23 cellular contexts compared by ENCODE assay signal in the genomic region with DNA sequence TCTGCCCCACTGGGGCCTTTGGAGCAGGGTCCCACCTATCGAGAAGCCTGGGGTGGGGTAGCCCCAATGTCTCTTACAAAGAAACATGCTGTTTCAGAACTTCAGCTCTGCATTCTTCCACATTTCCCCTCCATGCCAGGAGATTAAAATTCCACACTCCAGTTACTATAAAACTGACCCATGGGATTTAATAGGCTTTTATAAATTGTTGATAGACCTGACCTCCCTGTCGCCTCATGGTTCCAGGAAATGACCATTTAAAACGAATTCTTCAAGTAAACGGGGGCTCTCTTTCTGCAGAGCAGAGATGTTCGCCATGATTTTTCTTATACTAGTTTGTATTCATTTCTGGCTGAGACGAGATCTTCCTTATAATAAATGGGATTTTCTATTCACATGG. TPM values are rescaled to one million over a fixed set of nuclear protein-coding genes. Genes with fewer than 3 reads are reported as not detected.
DNase-seq lines count a peak whose midpoint lies in the region; ATAC-seq and TF ChIP-seq lines count a peak whose summit lies in the region.
"Had no signal": no experiment of that assay in that cellular context is flagged by ENCODE, and none has a peak within 500 bp of the region (broad histone marks: within the 10 kb centered on the region; RNA-seq: fewer than 3 reads in every experiment).

No MANE protein-coding gene starts in this region.

- H3K27ac ChIP-seq in colonic mucosa, result peak overlapping the region; percentile 9
- H3K27ac ChIP-seq in tibial artery, result peak overlapping the region; percentile 20 to 44
- H3K27ac ChIP-seq in foreskin keratinocyte, result no peak overlapping the region
- H3K27ac ChIP-seq in endodermal cell (ENCODE audit: low read depth, low read length), result no peak overlapping the region
- H3K27ac ChIP-seq: neural progenitor cell, RWPE1 had no signal

- no peaks in the 10 kb centered on the region for H3K36me3 Mint-ChIP-seq in endodermal cell (ENCODE audit: low read depth)
- H3K36me3 Mint-ChIP-seq: activated naive CD8-positive, alpha-beta T cell treated with anti-CD3 and anti-CD28 coated beads for 36 hours had no signal

- H3K9me3 Mint-ChIP-seq in endodermal cell, result no peaks in the 10 kb centered on the region
- H3K9me3 Mint-ChIP-seq: activated CD8-positive, alpha-beta T cell treated with anti-CD3 and anti-CD28 coated beads for 36 hours; activated naive CD8-positive, alpha-beta T cell treated with anti-CD3 and anti-CD28 coated beads for 36 hours; activated T-helper 2 cell treated with anti-CD3 and anti-CD28 coated beads, Interferon-gamma antibody, Interleukin-2, Interleukin-4, amounts not matched to agents 10 μg/mL and 5 μg/mL and 100 μg/mL, durations not matched to agents 14 hours and 24 hours and 36 hours; neural progenitor cell had no signal

- no peaks in the 10 kb centered on the region for H3K27me3 Mint-ChIP-seq in endodermal cell (ENCODE audit: insufficient read depth)
- H3K27me3 Mint-ChIP-seq: activated naive CD8-positive, alpha-beta T cell treated with anti-CD3 and anti-CD28 coated beads for 36 hours had no signal

- H3K36me3 ChIP-seq in colonic mucosa (no peaks in the 10 kb centered on the region), tibial artery (no peaks in the 10 kb centered on the region), endodermal cell (ENCODE audit: control insufficient read depth, insufficient read depth, low read length) (no peaks in the 10 kb centered on the region)
- H3K36me3 ChIP-seq: neural progenitor cell had no signal

- peaks cover 3% of the 10 kb centered on the region for H3K4me1 Mint-ChIP-seq in endodermal cell
- H3K4me1 Mint-ChIP-seq: activated naive CD8-positive, alpha-beta T cell treated with anti-CD3 and anti-CD28 coated beads for 36 hours had no signal

- H3K4me1 ChIP-seq in colonic mucosa, result peaks cover 7% of the 10 kb centered on the region
- H3K4me1 ChIP-seq in tibial artery, result peaks cover 3 to 51% (median 24%) of the 10 kb centered on the region in 4 donors
- no peaks in the 10 kb centered on the region for H3K4me1 ChIP-seq in foreskin keratinocyte
- no peaks in the 10 kb centered on the region for H3K4me1 ChIP-seq in endodermal cell (ENCODE audit: control insufficient read depth, insufficient read depth, low read length)

- TF ChIP-seq CTCF in colonic mucosa (IDR thresholded peaks at IDR 0.05), result no peak
- no peak for TF ChIP-seq CTCF in retinal pigment epithelial cell (conservative IDR thresholded peaks at IDR 0.05; ENCODE audit: low read depth, low read length)
- TF ChIP-seq CTCF in tibial artery (IDR thresholded peaks at IDR 0.05), result no peak
- no peak for TF ChIP-seq CTCF in foreskin keratinocyte (conservative IDR thresholded peaks at IDR 0.05)
- no peak for TF ChIP-seq CTCF in endodermal cell (conservative IDR thresholded peaks at IDR 0.05)

- intact Hi-C loops in colonic mucosa (cut with DNase I) (no loop called here), tibial artery (cut with DNase I; ENCODE audit: low total_unique reads) (no loop called here)

- no peak overlapping the region for H3K27ac Mint-ChIP-seq in endodermal cell
- H3K27ac Mint-ChIP-seq: activated CD8-positive, alpha-beta T cell treated with anti-CD3 and anti-CD28 coated beads for 36 hours; activated naive CD8-positive, alpha-beta T cell treated with anti-CD3 and anti-CD28 coated beads for 36 hours; activated T-helper 2 cell treated with anti-CD3 and anti-CD28 coated beads, Interferon-gamma antibody, Interleukin-2, Interleukin-4, amounts not matched to agents 10 μg/mL and 5 μg/mL and 100 μg/mL, durations not matched to agents 14 hours and 24 hours and 36 hours; CD14-positive monocyte; neural progenitor cell had no signal

- H3K4me3 ChIP-seq in colonic mucosa (no peak overlapping the region), retinal pigment epithelial cell (ENCODE audit: low read length) (no peak overlapping the region), tibial artery (no peak overlapping the region), endodermal cell (ENCODE audit: low read length) (no peak overlapping the region)
- H3K4me3 ChIP-seq: dorsolateral prefrontal cortex, neural progenitor cell, skin epidermis had no signal

- ATAC-seq in GM21786 (IDR thresholded peaks at IDR 0.05; ENCODE audit: unreplicated experiment) (no peak), GM21381 (IDR thresholded peaks at IDR 0.05; ENCODE audit: unreplicated experiment) (no peak), foreskin keratinocyte (no peak)
- ATAC-seq: activated CD8-positive, alpha-beta T cell treated with anti-CD3 and anti-CD28 coated beads for 36 hours; HepG2 had no signal

- peak; percentile 50 for DNase-seq in M059J (ENCODE audit: low read depth)
- no peak for DNase-seq in colonic mucosa
- peak; percentile 51 for DNase-seq in retinal pigment epithelial cell (ENCODE audit: low read depth)
- DNase-seq in tibial artery, result no peak
- DNase-seq in foreskin keratinocyte, result no peak
- no peak for DNase-seq in endodermal cell
- DNase-seq: activated CD8-positive, alpha-beta T cell treated with anti-CD3 and anti-CD28 coated beads for 36 hours; activated naive CD8-positive, alpha-beta T cell treated with anti-CD3 and anti-CD28 coated beads for 36 hours; DMS79; dorsolateral prefrontal cortex; kidney glomerular epithelial cell; mammary epithelial cell; NCI-H446 treated with DMSO at 0.1 percent for 48 hours; stimulated activated CD4-positive, alpha-beta T cell treated with anti-CD3 and anti-CD28 coated beads, Interleukin-1b, Interleukin-23, amount 100 ng/mL, for 48 hours had no signal

- WGBS in endodermal cell (ENCODE audit: insufficient coverage in 1 of 2, insufficient read length in 1 of 2), 2 experiments, result 83 to 100% methylated on average over 3 to 6 of the region's 6 CpGs

- no peak overlapping the region for H3K9ac ChIP-seq in colonic mucosa (ENCODE audit: low read depth in 2 of 2, low read length in 2 of 2)
- no peak overlapping the region for H3K9ac ChIP-seq in endodermal cell (ENCODE audit: extremely low read depth, low read length, poor library complexity, severe bottlenecking)
- H3K9ac ChIP-seq: neural progenitor cell had no signal

- H3K27me3 ChIP-seq in colonic mucosa, result no peaks in the 10 kb centered on the region
- no peaks in the 10 kb centered on the region for H3K27me3 ChIP-seq in tibial artery
- H3K27me3 ChIP-seq in foreskin keratinocyte, result no peaks in the 10 kb centered on the region
- no peaks in the 10 kb centered on the region for H3K27me3 ChIP-seq in endodermal cell (ENCODE audit: control insufficient read depth, insufficient read depth, low read length, poor library complexity, severe bottlenecking)
- H3K27me3 ChIP-seq: dorsolateral prefrontal cortex, neural progenitor cell had no signal

- H3K4me3 Mint-ChIP-seq in endodermal cell, result no peak overlapping the region
- H3K4me3 Mint-ChIP-seq: activated CD8-positive, alpha-beta T cell treated with anti-CD3 and anti-CD28 coated beads for 36 hours; activated naive CD8-positive, alpha-beta T cell treated with anti-CD3 and anti-CD28 coated beads for 36 hours; CD14-positive monocyte; neural progenitor cell had no signal

- no peaks in the 10 kb centered on the region for H3K9me3 ChIP-seq in colonic mucosa
- no peaks in the 10 kb centered on the region for H3K9me3 ChIP-seq in tibial artery
- H3K9me3 ChIP-seq in endodermal cell (ENCODE audit: control insufficient read depth, low read length), result no peaks in the 10 kb centered on the region

RNA-seq across cellular contexts. Expression of gene RIN2, which starts 19.3 kb away (rescaled TPM):
- 56.6 and 59.6 TPM in 2 replicates for total RNA-seq in M059J (2014; rRNA removed; shearing (Covaris generic))
- total RNA-seq in colonic mucosa (100 to 1,000 TPM in 1 of 2 donors, 10 to 100 TPM in 1; 82.0 to 105 TPM), foreskin keratinocyte (60.1 and 70.2 TPM in 2 replicates), endodermal cell (10 to 100 TPM; 17.0 to 19.6 TPM)
- polyA plus RNA-seq in foreskin keratinocyte, result 23.3 and 23.6 TPM in 2 replicates
- 15.3 TPM for polyA plus RNA-seq in endodermal cell (2013, experiment 1 of 2)
- 15.4 TPM for polyA plus RNA-seq in endodermal cell (2013, experiment 2 of 2)
- total RNA-seq: activated CD8-positive, alpha-beta T cell treated with anti-CD3 and anti-CD28 coated beads for 36 hours; activated naive CD8-positive, alpha-beta T cell treated with anti-CD3 and anti-CD28 coated beads for 36 hours; activated T-helper 2 cell treated with anti-CD3 and anti-CD28 coated beads, Interferon-gamma antibody, Interleukin-2, Interleukin-4, amounts not matched to agents 10 μg/mL and 5 μg/mL and 100 μg/mL, durations not matched to agents 14 hours and 24 hours and 36 hours; T-helper 2 cell treated with Interferon-gamma antibody and Interleukin-4, amounts not matched to agents 100 ng/mL and 5 ng/mL, for 36 hours had no signal

Comparison
In these comparisons a context has a peak if more than half of its experiments do, and no peak if none do; other contexts are left out.
1. DNase-seq: peak in M059J (single experiment) and retinal pigment epithelial cell (single experiment); none in colonic mucosa (single experiment), tibial artery (0 of 2), foreskin keratinocyte (0 of 2) and endodermal cell (single experiment).
2. H3K27ac ChIP-seq: peak in colonic mucosa (single experiment) and tibial artery (2 of 2); none in foreskin keratinocyte (single experiment) and endodermal cell (single experiment).